ENCODE assay signal across 8 cellular contexts in genomic region chr19:11379269-11379845, GRCh38. TPM values are rescaled to one million over a fixed set of nuclear protein-coding genes. Genes with fewer than 3 reads are reported as not detected.
DNase-seq lines count a peak whose midpoint lies in the region; ATAC-seq, FAIRE-seq and TF ChIP-seq lines count a peak whose summit lies in the region.
"Not testable (repeated sequence)": the region's sequence is repeated elsewhere in the genome, so short reads cannot be mapped to it uniquely, and the experiment has no call there.

No MANE protein-coding gene starts in this region.

- peaks cover 16% of the 10 kb centered on the region for H3K36me3 Mint-ChIP-seq in T-helper 2 cell treated with Interferon-gamma antibody and Interleukin-4, amounts not matched to agents 5 μg/mL and 100 μg/mL, for 36 hours (ENCODE audit: low read depth)
- peaks cover 24% of the 10 kb centered on the region for H3K36me3 Mint-ChIP-seq in activated T-cell treated with anti-CD3 and anti-CD28 coated beads, Interleukin-2, amount 50 U/mL, for 24 hours (ENCODE audit: low read depth)

- not testable (repeated sequence) for H3K9me1 ChIP-seq in K562 (ENCODE audit: control insufficient read depth, insufficient read depth, low read length)

- H3K9me3 Mint-ChIP-seq in T-helper 2 cell treated with Interferon-gamma antibody and Interleukin-4, amounts not matched to agents 5 μg/mL and 100 μg/mL, for 36 hours; activated T-cell treated with anti-CD3 and anti-CD28 coated beads, Interleukin-2, amount 50 U/mL, for 24 hours: not testable (repeated sequence)

- H3K4me1 ChIP-seq in A549 (peaks cover 47% of the 10 kb centered on the region), DND-41 (ENCODE audit: insufficient read depth, low read length) (peaks cover 55% of the 10 kb centered on the region), PC-3 (ENCODE audit: insufficient read depth, low read length) (peaks cover 72% of the 10 kb centered on the region), K562 (replicated peaks in 1 of 2; ENCODE audit: control insufficient read depth in 2 of 2, insufficient read depth in 2 of 2, low read length in 2 of 2) (peaks cover 17 to 60% of the 10 kb centered on the region in 2 experiments), prostate gland (replicated peaks) (peaks cover 22% of the 10 kb centered on the region)

- in situ Hi-C loops in K562 (cut with MboI) = loop anchor here (5.0 kb wide), 1 partner anchor 82 kb away; the partner anchor contains the start of gene TSPAN16

- peaks cover 26% of the 10 kb centered on the region for H3K79me2 ChIP-seq in DND-41 (ENCODE audit: insufficient read depth, low read length)
- peaks cover 32% of the 10 kb centered on the region for H3K79me2 ChIP-seq in PC-3 (ENCODE audit: low read length)
- peaks cover 25% of the 10 kb centered on the region; the same call in 2 of the 3 replicates for H3K79me2 ChIP-seq in K562 (ENCODE audit: control insufficient read depth, insufficient read depth, low read length)

- H3K36me3 ChIP-seq in DND-41 (ENCODE audit: insufficient read depth, low read length) = peaks cover 19% of the 10 kb centered on the region
- not testable (repeated sequence) for H3K36me3 ChIP-seq in PC-3 (ENCODE audit: low read depth, low read length); prostate gland
- peaks cover 44% of the 10 kb centered on the region for H3K36me3 ChIP-seq in K562 (ENCODE audit: control insufficient read depth, insufficient read depth, low read length)

- peak overlapping the region; percentile 58 for H3K4me2 ChIP-seq in A549
- peak overlapping the region; percentile 78 for H3K4me2 ChIP-seq in DND-41 (ENCODE audit: insufficient read depth, low read length)
- H3K4me2 ChIP-seq in PC-3 (ENCODE audit: low read length); K562 (ENCODE audit: insufficient read depth, low read length): not testable (repeated sequence)

- intact Hi-C loops in PC-3 (cut with micrococcal nuclease) (loop anchor here (2.0 kb wide), 1 partner anchor 103 kb away; no protein-coding TSS in a partner anchor), prostate gland (cut with DNase I) (loop anchor here (5.0 kb wide), 1 partner anchor 42 kb away; the partner anchor contains the start of gene RAB3D)
- intact Hi-C loops in K562 (cut with micrococcal nuclease) = not testable (repeated sequence)

- H3K27ac ChIP-seq in A549 = peak overlapping the region in 1 of 2 experiments; percentile 85; a peak in 4 of 6 replicates
- H3K27ac ChIP-seq in DND-41 (ENCODE audit: low read length); K562 (ENCODE audit: extremely low read depth, low read depth, low read length): not testable (repeated sequence)
- H3K27ac ChIP-seq in PC-3 (ENCODE audit: low read length) = peak overlapping the region; percentile 73
- peak overlapping the region; percentile 60 to 94 for H3K27ac ChIP-seq in prostate gland

- not testable (repeated sequence) for H3K27me3 ChIP-seq in DND-41 (ENCODE audit: insufficient read depth, low read length, poor library complexity); PC-3 (ENCODE audit: low read length); K562 (ENCODE audit: control insufficient read depth in 2 of 2, insufficient read depth in 2 of 2, low read length in 2 of 2); prostate gland (replicated peaks; ENCODE audit: insufficient read depth)

- FAIRE-seq in A549 (lab: Jason Lieb, UNC); K562 (lab: Jason Lieb, UNC): not testable (repeated sequence)

- H4K20me1 ChIP-seq in DND-41 (ENCODE audit: insufficient read depth, low read length); PC-3 (ENCODE audit: low read length); K562 (replicated peaks; ENCODE audit: control insufficient read depth, insufficient read depth, low read length): not testable (repeated sequence)

- not testable (repeated sequence) for TF ChIP-seq POLR2A in A549 (IDR thresholded peaks at IDR 0.05; ENCODE audit: low read length); K562 (conservative IDR thresholded peaks at IDR 0.05); prostate gland (IDR thresholded peaks at IDR 0.05)

- BruUV-seq in PC-3 (replicated peaks; lab: Mats Ljungman, UMichigan); K562 (replicated peaks; lab: Mats Ljungman, UMichigan): not testable (repeated sequence)

- H3K9me3 ChIP-seq in A549; DND-41 (ENCODE audit: insufficient read depth, low read length, severe bottlenecking); PC-3 (ENCODE audit: low read length); K562 (replicated peaks; ENCODE audit: control insufficient read depth, insufficient read depth, low read depth, low read length); prostate gland: not testable (repeated sequence)

- WGBS in A549 (ENCODE audit: missing lambda C conversion rate) = 81% methylated on average over 13 of the region's 14 CpGs
- WGBS in K562 (ENCODE audit: insufficient coverage, low coverage, missing lambda C conversion rate) = 36% methylated on average over 10 of the region's 14 CpGs
- WGBS in prostate gland = 92% methylated on average over 14 of the region's 14 CpGs

- TF ChIP-seq CTCF in A549 (IDR thresholded peaks at IDR 0.05); DND-41 (IDR thresholded peaks at IDR 0.05; ENCODE audit: borderline replicate concordance, extremely low read depth, low read length, poor library complexity, severe bottlenecking); PC-3 (conservative IDR thresholded peaks at IDR 0.05; ENCODE audit: low read depth, low read length); K562 (IDR thresholded peaks at IDR 0.05 in 2 of 3, conservative IDR thresholded peaks at IDR 0.05 in 1 of 3; ENCODE audit: insufficient read depth in 2 of 3, low read depth in 1 of 3, low read length in 3 of 3); prostate gland (IDR thresholded peaks at IDR 0.05): not testable (repeated sequence)

- H3K4me3 ChIP-seq in A549; DND-41 (ENCODE audit: low read depth in 1 of 2, low read length in 2 of 2); PC-3 (ENCODE audit: low read length); K562; prostate gland: not testable (repeated sequence)

- peak overlapping the region; percentile 100 for H3K27ac Mint-ChIP-seq in T-helper 2 cell treated with Interferon-gamma antibody and Interleukin-4, amounts not matched to agents 5 μg/mL and 100 μg/mL, for 36 hours
- peak overlapping the region; percentile 63 for H3K27ac Mint-ChIP-seq in activated T-cell treated with anti-CD3 and anti-CD28 coated beads, Interleukin-2, amount 50 U/mL, for 24 hours

- not testable (repeated sequence) for TF ChIP-seq RAD21 in A549 (conservative IDR thresholded peaks at IDR 0.05 in 1 of 2, IDR thresholded peaks at IDR 0.05 in 1 of 2); Ishikawa (IDR thresholded peaks at IDR 0.05; ENCODE audit: low read depth); K562 (CRISPR knock-in tag; conservative IDR thresholded peaks at IDR 0.05 in 1 of 2, IDR thresholded peaks at IDR 0.05 in 1 of 2)

- DNase-seq in A549 (ENCODE audit: low read depth in 1 of 2, low spot score in 1 of 2); DND-41; T-helper 2 cell treated with Interferon-gamma antibody and Interleukin-4, amounts not matched to agents 5 μg/mL and 100 μg/mL, for 36 hours (ENCODE audit: low spot score); activated T-cell treated with anti-CD3 and anti-CD28 coated beads, Interleukin-2, amount 50 U/mL, for 24 hours; prostate gland (ENCODE audit: low spot score): not testable (repeated sequence)
- peak; percentile 25 for DNase-seq in PC-3
- DNase-seq in K562 (ENCODE audit: extremely low read depth in 1 of 4, low spot score in 3 of 4) = peak in 1 of 4 experiments; percentile 36

- H3K27me3 Mint-ChIP-seq in T-helper 2 cell treated with Interferon-gamma antibody and Interleukin-4, amounts not matched to agents 5 μg/mL and 100 μg/mL, for 36 hours (ENCODE audit: low read depth) = peaks cover 15% of the 10 kb centered on the region
- peaks cover 16% of the 10 kb centered on the region for H3K27me3 Mint-ChIP-seq in activated T-cell treated with anti-CD3 and anti-CD28 coated beads, Interleukin-2, amount 50 U/mL, for 24 hours

- H3K9ac ChIP-seq in DND-41 (ENCODE audit: low read depth, low read length); PC-3 (ENCODE audit: low read length); K562 (ENCODE audit: insufficient read depth in 1 of 2, low read depth in 2 of 2, low read length in 2 of 2): not testable (repeated sequence)

- H2AFZ ChIP-seq in DND-41 (ENCODE audit: low read depth, low read length); PC-3 (ENCODE audit: low read length); K562 (ENCODE audit: low read depth, low read length): not testable (repeated sequence)

- H3K4me1 Mint-ChIP-seq in T-helper 2 cell treated with Interferon-gamma antibody and Interleukin-4, amounts not matched to agents 5 μg/mL and 100 μg/mL, for 36 hours (ENCODE audit: low read depth) = peaks cover 38% of the 10 kb centered on the region
- peaks cover 47% of the 10 kb centered on the region for H3K4me1 Mint-ChIP-seq in activated T-cell treated with anti-CD3 and anti-CD28 coated beads, Interleukin-2, amount 50 U/mL, for 24 hours (ENCODE audit: low read depth)

- CTCF ChIA-PET in A549 (lab: Yijun Ruan, JAX) (interaction anchor here (1.6 to 5.8 kb wide), 4 partner anchors 10 to 103 kb away, joined by 6 to 50 read pairs (median 24); no protein-coding TSS in a partner anchor), K562 (lab: Yijun Ruan, JAX; ENCODE audit: low intra/inter-chr PET ratio) (interaction anchor here (0.6 kb wide), 1 partner anchor 103 kb away, joined by 3 read pairs; no protein-coding TSS in a partner anchor)
- CTCF ChIA-PET in PC-3 (lab: Charles Lee) = not testable (repeated sequence)

- POLR2A ChIA-PET in A549 (lab: Yijun Ruan, JAX); PC-3 (lab: Charles Lee; ENCODE audit: unreplicated experiment); K562 (lab: Yijun Ruan, JAX): not testable (repeated sequence)

- not testable (repeated sequence) for TF ChIP-seq EP300 in A549 (IDR thresholded peaks at IDR 0.05); Ishikawa (IDR thresholded peaks at IDR 0.05; ENCODE audit: borderline replicate concordance); K562 (IDR thresholded peaks at IDR 0.05; ENCODE audit: low read length)

- H3K4me3 Mint-ChIP-seq in T-helper 2 cell treated with Interferon-gamma antibody and Interleukin-4, amounts not matched to agents 5 μg/mL and 100 μg/mL, for 36 hours = peak overlapping the region; percentile 25
- H3K4me3 Mint-ChIP-seq in activated T-cell treated with anti-CD3 and anti-CD28 coated beads, Interleukin-2, amount 50 U/mL, for 24 hours = not testable (repeated sequence)

- peaks cover 12% of the 10 kb centered on the region for H3F3A ChIP-seq in PC-3 (ENCODE audit: low read length, unreplicated experiment)

- H3K9me2 ChIP-seq in PC-3 (replicated peaks; ENCODE audit: low read length) = not testable (repeated sequence)

- ATAC-seq in A549; DND-41 (ENCODE audit: insufficient read depth, low read depth); PC-3; K562: not testable (repeated sequence)

RNA-seq across cellular contexts. Expression of gene EPOR, which starts 4.8 kb away (rescaled TPM):
- polyA plus RNA-seq in A549 (2011; rRNA removed) (4.4 and 5.2 TPM in 2 replicates), A549 (2017; fragmentation: RNase III; extraction: RNeasy Plus Mini Kit Qiagen cat#74134 plus additional on column Dnase treatment) (2.8 to 3.6 TPM (median 3.3 TPM) in 3 replicates), K562 (2011; rRNA removed) (8.7 and 9.2 TPM in 2 replicates), K562 (2014; fragmentation: Illumina TruSeq; extraction: Trizol) (8.5 and 8.9 TPM in 2 replicates), K562 (2014; fragmentation: Nextera tagmentation; extraction: Ambion mirVana) (1 to 10 TPM; 1.3 TPM), K562 (2014; rRNA removed) (17.0 and 17.9 TPM in 2 replicates)
- 8.3 and 10.0 TPM in 2 replicates for polyA plus RNA-seq in A549 (2012; cell fraction: cytosol; rRNA removed)
- 19.3 and 20.0 TPM in 2 replicates for polyA plus RNA-seq in A549 (2012; cell fraction: nucleus; rRNA removed)
- 3.9 and 4.8 TPM in 2 replicates for polyA minus RNA-seq in A549 (2011; rRNA and poly(A)+ RNA removed)
- total RNA-seq in PC-3 (2014; rRNA removed) (23.0 and 23.2 TPM in 2 replicates), K562 (2014; rRNA removed) (10.0 and 14.7 TPM in 2 replicates), K562 (2014; rRNA removed; fragmentation: Illumina TruSeq; extraction: Trizol) (2.8 and 3.3 TPM in 2 replicates), K562 (2015; rRNA removed; fragmentation: Illumina TruSeq; extraction: Trizol) (5.0 and 5.2 TPM in 2 replicates), K562 (2021) (14.1 and 15.6 TPM in 2 replicates), prostate gland (1 to 10 TPM; 6.8 to 8.1 TPM)
- total RNA-seq in K562 (2011; cell fraction: chromatin; rRNA removed; ENCODE audit: low replicate concordance) = 15.0 and 49.1 TPM in 2 replicates
- 46.8 and 47.2 TPM in 2 replicates for total RNA-seq in K562 (2011; cell fraction: nucleolus; rRNA removed)
- 28.8 and 30.8 TPM in 2 replicates for total RNA-seq in K562 (2011; cell fraction: nucleoplasm; rRNA removed)
- polyA plus RNA-seq in K562 (2011; cell fraction: cytosol; rRNA removed) = 7.9 and 28.0 TPM in 2 replicates
- 17.3 and 44.3 TPM in 2 replicates for polyA plus RNA-seq in K562 (2011; cell fraction: nucleus; rRNA removed)
- 11.3 and 13.7 TPM in 2 replicates for polyA plus RNA-seq in K562 (2012)
- 1.9 and 4.3 TPM in 2 replicates for polyA minus RNA-seq in K562 (2011; rRNA and poly(A)+ RNA removed)
- 6.1 and 8.2 TPM in 2 replicates for polyA minus RNA-seq in K562 (2011; cell fraction: cytosol; rRNA and poly(A)+ RNA removed)
- 5.2 and 6.9 TPM in 2 replicates for polyA minus RNA-seq in K562 (2011; cell fraction: nucleus; rRNA and poly(A)+ RNA removed)

RNA-seq across cellular contexts. Expression of gene SWSAP1, which starts 4.9 kb away (rescaled TPM):
- polyA plus RNA-seq in A549 (2011; rRNA removed) (1.2 and 1.3 TPM in 2 replicates), A549 (2017; fragmentation: RNase III; extraction: RNeasy Plus Mini Kit Qiagen cat#74134 plus additional on column Dnase treatment) (1.5 to 1.8 TPM (median 1.5 TPM) in 3 replicates), K562 (2011; rRNA removed) (1.3 and 1.8 TPM in 2 replicates), K562 (2014; fragmentation: Illumina TruSeq; extraction: Trizol) (1.7 and 2.6 TPM in 2 replicates), K562 (2014; fragmentation: Nextera tagmentation; extraction: Ambion mirVana) (under 1 TPM; 0.18 to 0.73 TPM), K562 (2014; rRNA removed) (2.0 and 4.3 TPM in 2 replicates)
- polyA plus RNA-seq in A549 (2012; cell fraction: cytosol; rRNA removed) = 3.0 and 3.6 TPM in 2 replicates
- polyA plus RNA-seq in A549 (2012; cell fraction: nucleus; rRNA removed) = 2.6 and 3.3 TPM in 2 replicates
- 0.33 and 0.88 TPM in 2 replicates for polyA minus RNA-seq in A549 (2011; rRNA and poly(A)+ RNA removed)
- total RNA-seq in PC-3 (2014; rRNA removed) (5.2 and 6.1 TPM in 2 replicates), K562 (2014; rRNA removed) (2.8 and 3.9 TPM in 2 replicates), K562 (2014; rRNA removed; fragmentation: Illumina TruSeq; extraction: Trizol) (0.77 and 0.80 TPM in 2 replicates), K562 (2015; rRNA removed; fragmentation: Illumina TruSeq; extraction: Trizol) (1.9 and 2.3 TPM in 2 replicates), K562 (2021) (2.5 and 3.0 TPM in 2 replicates), prostate gland (1 to 10 TPM; 4.1 to 6.3 TPM)
- total RNA-seq in K562 (2011; cell fraction: chromatin; rRNA removed; ENCODE audit: low replicate concordance) = 1.5 and 2.6 TPM in 2 replicates
- 2.6 and 3.5 TPM in 2 replicates for total RNA-seq in K562 (2011; cell fraction: nucleolus; rRNA removed)
- 2.3 and 3.1 TPM in 2 replicates for total RNA-seq in K562 (2011; cell fraction: nucleoplasm; rRNA removed)
- 1.9 and 3.2 TPM in 2 replicates for polyA plus RNA-seq in K562 (2011; cell fraction: cytosol; rRNA removed)
- 1.2 and 1.3 TPM in 2 replicates for polyA plus RNA-seq in K562 (2011; cell fraction: nucleus; rRNA removed)
- polyA plus RNA-seq in K562 (2012) = 2.9 and 3.1 TPM in 2 replicates
- polyA minus RNA-seq in K562 (2011; rRNA and poly(A)+ RNA removed) = 0.51 and 0.67 TPM in 2 replicates
- polyA minus RNA-seq in K562 (2011; cell fraction: cytosol; rRNA and poly(A)+ RNA removed) = 0.48 TPM in 1 of 2 replicates, not detected in the other
- 0.54 and 2.1 TPM in 2 replicates for polyA minus RNA-seq in K562 (2011; cell fraction: nucleus; rRNA and poly(A)+ RNA removed)

RNA-seq across cellular contexts. Expression of gene PLPPR2, which starts 24.1 kb away (rescaled TPM):
- polyA plus RNA-seq in A549 (2011; rRNA removed) (5.6 and 6.3 TPM in 2 replicates), A549 (2017; fragmentation: RNase III; extraction: RNeasy Plus Mini Kit Qiagen cat#74134 plus additional on column Dnase treatment) (8.6 to 12.3 TPM (median 9.7 TPM) in 3 replicates), K562 (2011; rRNA removed) (3.4 and 6.3 TPM in 2 replicates), K562 (2014; fragmentation: Illumina TruSeq; extraction: Trizol) (8.1 and 12.8 TPM in 2 replicates), K562 (2014; fragmentation: Nextera tagmentation; extraction: Ambion mirVana) (under 1 TPM; 0.49 TPM), K562 (2014; rRNA removed) (8.6 and 10.0 TPM in 2 replicates)
- 8.6 and 11.8 TPM in 2 replicates for polyA plus RNA-seq in A549 (2012; cell fraction: cytosol; rRNA removed)
- polyA plus RNA-seq in A549 (2012; cell fraction: nucleus; rRNA removed) = 20.2 and 33.1 TPM in 2 replicates
- 4.7 TPM in 2 replicates for polyA minus RNA-seq in A549 (2011; rRNA and poly(A)+ RNA removed)
- total RNA-seq in PC-3 (2014; rRNA removed) (38.0 and 51.2 TPM in 2 replicates), K562 (2014; rRNA removed) (4.4 and 11.2 TPM in 2 replicates), K562 (2014; rRNA removed; fragmentation: Illumina TruSeq; extraction: Trizol) (1.8 and 2.1 TPM in 2 replicates), K562 (2015; rRNA removed; fragmentation: Illumina TruSeq; extraction: Trizol) (2.6 and 3.1 TPM in 2 replicates), K562 (2021) (15.9 and 17.6 TPM in 2 replicates), prostate gland (10 to 100 TPM; 33.9 to 86.1 TPM)
- total RNA-seq in K562 (2011; cell fraction: chromatin; rRNA removed; ENCODE audit: low replicate concordance) = 8.1 and 27.1 TPM in 2 replicates
- total RNA-seq in K562 (2011; cell fraction: nucleolus; rRNA removed) = 25.7 and 35.0 TPM in 2 replicates
- 21.9 and 29.8 TPM in 2 replicates for total RNA-seq in K562 (2011; cell fraction: nucleoplasm; rRNA removed)
- 5.2 and 13.0 TPM in 2 replicates for polyA plus RNA-seq in K562 (2011; cell fraction: cytosol; rRNA removed)
- 21.6 and 30.6 TPM in 2 replicates for polyA plus RNA-seq in K562 (2011; cell fraction: nucleus; rRNA removed)
- 16.0 and 16.8 TPM in 2 replicates for polyA plus RNA-seq in K562 (2012)
- 1.1 and 2.5 TPM in 2 replicates for polyA minus RNA-seq in K562 (2011; rRNA and poly(A)+ RNA removed)
- 6.1 and 10.4 TPM in 2 replicates for polyA minus RNA-seq in K562 (2011; cell fraction: cytosol; rRNA and poly(A)+ RNA removed)
- polyA minus RNA-seq in K562 (2011; cell fraction: nucleus; rRNA and poly(A)+ RNA removed) = 7.2 and 8.5 TPM in 2 replicates

RNA-seq across cellular contexts. Expression of gene CCDC159, which starts 33.0 kb away (rescaled TPM):
- polyA plus RNA-seq in A549 (2011; rRNA removed) = 11.3 and 12.2 TPM in 2 replicates
- polyA plus RNA-seq in A549 (2012; cell fraction: cytosol; rRNA removed) = 7.5 and 7.9 TPM in 2 replicates
- polyA plus RNA-seq in A549 (2012; cell fraction: nucleus; rRNA removed) = 40.2 and 53.1 TPM in 2 replicates
- 8.4 to 11.2 TPM (median 8.6 TPM) in 3 replicates for polyA plus RNA-seq in A549 (2017; fragmentation: RNase III; extraction: RNeasy Plus Mini Kit Qiagen cat#74134 plus additional on column Dnase treatment)
- 8.0 and 12.8 TPM in 2 replicates for polyA minus RNA-seq in A549 (2011; rRNA and poly(A)+ RNA removed)
- total RNA-seq in PC-3 (2014; rRNA removed) = 10.3 and 14.5 TPM in 2 replicates
- 35.6 and 69.3 TPM in 2 replicates for total RNA-seq in K562 (2011; cell fraction: chromatin; rRNA removed; ENCODE audit: low replicate concordance)
- 24.6 and 29.0 TPM in 2 replicates for total RNA-seq in K562 (2011; cell fraction: nucleolus; rRNA removed)
- total RNA-seq in K562 (2011; cell fraction: nucleoplasm; rRNA removed) = 35.5 and 35.6 TPM in 2 replicates
- 3.6 and 3.7 TPM in 2 replicates for total RNA-seq in K562 (2014; rRNA removed)
- total RNA-seq in K562 (2014; rRNA removed; fragmentation: Illumina TruSeq; extraction: Trizol) = 3.1 and 3.9 TPM in 2 replicates
- total RNA-seq in K562 (2015; rRNA removed; fragmentation: Illumina TruSeq; extraction: Trizol) = 3.9 and 4.7 TPM in 2 replicates
- total RNA-seq in K562 (2021) = 5.9 and 7.6 TPM in 2 replicates
- 6.8 and 9.4 TPM in 2 replicates for polyA plus RNA-seq in K562 (2011; rRNA removed)
- 5.8 and 5.9 TPM in 2 replicates for polyA plus RNA-seq in K562 (2011; cell fraction: cytosol; rRNA removed)
- 52.3 and 65.7 TPM in 2 replicates for polyA plus RNA-seq in K562 (2011; cell fraction: nucleus; rRNA removed)
- 13.1 and 29.9 TPM in 2 replicates for polyA plus RNA-seq in K562 (2012)
- 8.9 and 10.1 TPM in 2 replicates for polyA plus RNA-seq in K562 (2014; fragmentation: Illumina TruSeq; extraction: Trizol)
- polyA plus RNA-seq in K562 (2014; fragmentation: Nextera tagmentation; extraction: Ambion mirVana) = 1 to 10 TPM in 1 of 2 experiments, under 1 TPM in 1; 0.68 to 2.5 TPM
- 6.8 and 8.6 TPM in 2 replicates for polyA plus RNA-seq in K562 (2014; rRNA removed)
- polyA minus RNA-seq in K562 (2011; rRNA and poly(A)+ RNA removed) = 2.1 and 3.3 TPM in 2 replicates
- not detected in 2 replicates for polyA minus RNA-seq in K562 (2011; cell fraction: cytosol; rRNA and poly(A)+ RNA removed)
- polyA minus RNA-seq in K562 (2011; cell fraction: nucleus; rRNA and poly(A)+ RNA removed) = 14.4 and 14.7 TPM in 2 replicates
- 10 to 100 TPM; 51.5 to 52.4 TPM for total RNA-seq in prostate gland

RNA-seq across cellular contexts. Expression of gene TMEM205, which starts 33.3 kb away (rescaled TPM):
- 183 and 230 TPM in 2 replicates for polyA plus RNA-seq in A549 (2011; rRNA removed)
- polyA plus RNA-seq in A549 (2012; cell fraction: cytosol; rRNA removed) = 269 and 277 TPM in 2 replicates
- polyA plus RNA-seq in A549 (2012; cell fraction: nucleus; rRNA removed) = 218 and 264 TPM in 2 replicates
- 91.6 to 92.6 TPM (median 92.3 TPM) in 3 replicates for polyA plus RNA-seq in A549 (2017; fragmentation: RNase III; extraction: RNeasy Plus Mini Kit Qiagen cat#74134 plus additional on column Dnase treatment)
- 135 and 193 TPM in 2 replicates for polyA minus RNA-seq in A549 (2011; rRNA and poly(A)+ RNA removed)
- total RNA-seq in PC-3 (2014; rRNA removed) = 202 and 224 TPM in 2 replicates
- total RNA-seq in K562 (2011; cell fraction: chromatin; rRNA removed; ENCODE audit: low replicate concordance) = 24.9 and 71.9 TPM in 2 replicates
- 125 and 126 TPM in 2 replicates for total RNA-seq in K562 (2011; cell fraction: nucleolus; rRNA removed)
- total RNA-seq in K562 (2011; cell fraction: nucleoplasm; rRNA removed) = 67.8 and 77.4 TPM in 2 replicates
- 63.3 and 68.9 TPM in 2 replicates for total RNA-seq in K562 (2014; rRNA removed)
- 21.2 and 26.1 TPM in 2 replicates for total RNA-seq in K562 (2014; rRNA removed; fragmentation: Illumina TruSeq; extraction: Trizol)
- total RNA-seq in K562 (2015; rRNA removed; fragmentation: Illumina TruSeq; extraction: Trizol) = 32.0 and 33.7 TPM in 2 replicates
- 44.1 and 45.6 TPM in 2 replicates for total RNA-seq in K562 (2021)
- polyA plus RNA-seq in K562 (2011; rRNA removed) = 57.7 and 68.8 TPM in 2 replicates
- 179 and 221 TPM in 2 replicates for polyA plus RNA-seq in K562 (2011; cell fraction: cytosol; rRNA removed)
- polyA plus RNA-seq in K562 (2011; cell fraction: nucleus; rRNA removed) = 92.4 and 97.3 TPM in 2 replicates
- polyA plus RNA-seq in K562 (2012) = 57.1 and 57.4 TPM in 2 replicates
- polyA plus RNA-seq in K562 (2014; fragmentation: Illumina TruSeq; extraction: Trizol) = 72.6 and 73.2 TPM in 2 replicates
- 10 to 100 TPM; 21.3 to 27.3 TPM for polyA plus RNA-seq in K562 (2014; fragmentation: Nextera tagmentation; extraction: Ambion mirVana)
- 81.5 and 83.8 TPM in 2 replicates for polyA plus RNA-seq in K562 (2014; rRNA removed)
- polyA minus RNA-seq in K562 (2011; rRNA and poly(A)+ RNA removed) = 30.4 and 35.1 TPM in 2 replicates
- 26.4 and 28.5 TPM in 2 replicates for polyA minus RNA-seq in K562 (2011; cell fraction: cytosol; rRNA and poly(A)+ RNA removed)
- polyA minus RNA-seq in K562 (2011; cell fraction: nucleus; rRNA and poly(A)+ RNA removed) = 4.7 and 11.6 TPM in 2 replicates
- total RNA-seq in prostate gland = 100 to 1,000 TPM; 219 to 541 TPM
